Comparison of ENCODE assay signal across 22 cellular contexts in the genomic region with DNA sequence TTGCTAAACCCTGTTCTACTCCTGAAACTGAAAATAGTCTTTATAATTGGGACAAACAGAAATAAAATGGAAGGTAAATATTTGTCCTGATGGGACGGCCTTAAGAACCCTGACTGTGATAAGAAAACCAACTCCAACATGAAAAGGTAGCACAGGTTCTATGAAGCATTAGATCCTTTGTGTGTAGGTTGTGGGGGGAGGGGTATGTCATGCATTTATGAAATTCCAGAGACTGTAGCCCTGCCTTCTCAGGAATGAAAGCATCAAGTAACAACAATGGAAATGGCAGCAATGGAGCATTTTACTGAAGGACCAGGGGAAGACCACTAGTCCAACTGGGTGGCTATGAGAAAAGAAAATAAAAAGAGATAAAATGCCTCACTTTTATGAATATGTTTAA. TPM values are rescaled to one million over a fixed set of nuclear protein-coding genes. Genes with fewer than 3 reads are reported as not detected.
DNase-seq lines count a peak whose midpoint lies in the region; ATAC-seq, FAIRE-seq and TF ChIP-seq lines count a peak whose summit lies in the region.
"Had no signal": no experiment of that assay in that cellular context is flagged by ENCODE, and none has a peak within 500 bp of the region (broad histone marks: within the 10 kb centered on the region; RNA-seq: fewer than 3 reads in every experiment).

No MANE protein-coding gene starts in this region.

- no peak overlapping the region for H2BK120ac ChIP-seq in mesendoderm (ENCODE audit: low read depth, low read length)

- no peak for TF ChIP-seq EP300 in HepG2 (IDR thresholded peaks at IDR 0.05; ENCODE audit: low read depth in 2 of 2, low read length in 2 of 2)
- no peak for TF ChIP-seq EP300 in HepG2 (CRISPR knock-in tag; IDR thresholded peaks at IDR 0.05; ENCODE audit: borderline replicate concordance)
- no peak for TF ChIP-seq EP300 in sigmoid colon (IDR thresholded peaks at IDR 0.05)

- H3K27me3 ChIP-seq in HepG2 (ENCODE audit: control insufficient read depth in 1 of 2, insufficient read depth in 2 of 2, low read length in 2 of 2) = no peaks in the 10 kb centered on the region; a peak in 1 of 5 replicates
- no peaks in the 10 kb centered on the region for H3K27me3 ChIP-seq in right lobe of liver
- H3K27me3 ChIP-seq in mesendoderm (ENCODE audit: insufficient read depth, low read length, poor library complexity) = no peaks in the 10 kb centered on the region
- no peaks in the 10 kb centered on the region for H3K27me3 ChIP-seq in Peyer's patch
- no peaks in the 10 kb centered on the region for H3K27me3 ChIP-seq in sigmoid colon
- H3K27me3 ChIP-seq: BE2C, MG63 had no signal

- no peak overlapping the region for H3K56ac ChIP-seq in mesendoderm (ENCODE audit: low read length)

- TF ChIP-seq RAD21 in HepG2 (CRISPR knock-in tag; IDR thresholded peaks at IDR 0.05) = no peak

- H2AFZ ChIP-seq in HepG2 (ENCODE audit: low read length) = no peak overlapping the region

- BruUV-seq in HepG2 (replicated peaks; lab: Mats Ljungman, UMichigan) = no TSS peak

- FAIRE-seq in HepG2 (lab: Jason Lieb, UNC) = no peak
- FAIRE-seq in kidney (lab: Jason Lieb, UNC) = no peak
- FAIRE-seq: A549 had no signal

- H2BK15ac ChIP-seq in mesendoderm (replicated peaks; ENCODE audit: low read depth) = no peak overlapping the region

- CTCF ChIA-PET in HepG2 (lab: Yijun Ruan, JAX; ENCODE audit: low intra/inter-chr PET ratio, low total read pairs) = no interaction called here

- H3K4me2 ChIP-seq in HepG2 (ENCODE audit: low read depth, low read length) (no peak overlapping the region), mesendoderm (ENCODE audit: low read length) (no peak overlapping the region)
- H3K4me2 ChIP-seq: A549 had no signal

- H3K27ac ChIP-seq in HepG2 (ENCODE audit: extremely low read length, insufficient read depth, low read length) (no peak overlapping the region), right lobe of liver (no peak overlapping the region), mesendoderm (ENCODE audit: low read depth, low read length) (no peak overlapping the region), Peyer's patch (no peak overlapping the region), sigmoid colon (no peak overlapping the region), kidney (ENCODE audit: low read depth in 2 of 2, low read length in 2 of 2) (no peak overlapping the region)
- H3K27ac ChIP-seq: A549 had no signal

- no peak overlapping the region for H4K8ac ChIP-seq in mesendoderm (ENCODE audit: low read depth, low read length)

- DNase-seq in HepG2 (ENCODE audit: low spot score) (peak; percentile 5), right lobe of liver (no peak), NCI-H69 (lab: John Stamatoyannopoulos, UW) (peak; percentile 31), mesendoderm (peak; percentile 49), Peyer's patch (no peak), sigmoid colon (no peak), kidney (no peak)
- DNase-seq: BE2C, EL, GF-D8, HCEC 1CT, MG63, NCI-H1417, NCI-H187 treated with DMSO at 0.1 percent for 48 hours, NCI-H2107, NCI-H2227 treated with DMSO at 0.1 percent for 48 hours, NCI-H524, OCI-M1, Right ventricle myocardium superior had no signal

- no peak overlapping the region for H3K9ac ChIP-seq in HepG2 (ENCODE audit: insufficient read depth, low read depth, low read length)
- H3K9ac ChIP-seq in mesendoderm (ENCODE audit: low read length) = no peak overlapping the region
- no peak overlapping the region for H3K9ac ChIP-seq in kidney (ENCODE audit: low read length in 2 of 2)

- TF ChIP-seq POLR2A in HepG2 (IDR thresholded peaks at IDR 0.05; ENCODE audit: insufficient read depth in 1 of 2, low read depth in 2 of 2, low read length in 2 of 2) = no peak
- no peak for TF ChIP-seq POLR2A in right lobe of liver (IDR thresholded peaks at IDR 0.05)
- no peak for TF ChIP-seq POLR2A in Peyer's patch (IDR thresholded peaks at IDR 0.05)
- TF ChIP-seq POLR2A in sigmoid colon (IDR thresholded peaks at IDR 0.05) = no peak

- WGBS in HepG2 (ENCODE audit: low lambda C conversion rate) = 0% methylated on average over 1 of the region's 1 CpG
- WGBS in right lobe of liver (ENCODE audit: insufficient coverage, low coverage, low lambda C conversion rate, missing lambda C conversion rate) = 33% methylated on average over 1 of the region's 1 CpG
- WGBS in mesendoderm (ENCODE audit: extremely low coverage, insufficient coverage, low lambda C conversion rate) = no CpG with 5 or more reads among the region's 1 CpG
- WGBS in sigmoid colon, 2 donors = 19 to 76% methylated on average over 1 of the region's 1 CpG

- H3K79me2 ChIP-seq in HepG2 (ENCODE audit: insufficient read depth, low read length) = no peaks in the 10 kb centered on the region
- H3K79me2 ChIP-seq in mesendoderm (ENCODE audit: control insufficient read depth, insufficient read depth, low read length) = no peaks in the 10 kb centered on the region

- in situ Hi-C loops in HepG2 (cut with HindIII; ENCODE audit: extremely low pct_ligation_motif_present, low pct_unique_long_range_greater_than_20kb) = no loop called here

- POLR2A ChIA-PET in HepG2 (lab: Yijun Ruan, JAX) = no interaction called here

- H3K4me3 ChIP-seq in HepG2 (replicated peaks in 1 of 3; ENCODE audit: insufficient read depth in 1 of 3, low read depth in 2 of 3, low read length in 3 of 3) (no peak overlapping the region), right lobe of liver (no peak overlapping the region), mesendoderm (ENCODE audit: low read length) (no peak overlapping the region), Peyer's patch (no peak overlapping the region), sigmoid colon (no peak overlapping the region), kidney (ENCODE audit: low read length in 2 of 2) (no peak overlapping the region)
- H3K4me3 ChIP-seq: A549, MG63 had no signal

- no peak overlapping the region for H2AK5ac ChIP-seq in mesendoderm (ENCODE audit: low read length)

- no peaks in the 10 kb centered on the region for H3K9me3 ChIP-seq in HepG2 (ENCODE audit: low read length)
- no peaks in the 10 kb centered on the region for H3K9me3 ChIP-seq in right lobe of liver
- H3K9me3 ChIP-seq in Peyer's patch = no peaks in the 10 kb centered on the region
- H3K9me3 ChIP-seq in sigmoid colon = no peaks in the 10 kb centered on the region
- H3K9me3 ChIP-seq in kidney (ENCODE audit: control insufficient read depth in 1 of 2, low read length in 2 of 2) = no peaks in the 10 kb centered on the region
- H3K9me3 ChIP-seq: A549, BE2C, MG63 had no signal

- H3K36me3 ChIP-seq in HepG2 (replicated peaks in 1 of 2; ENCODE audit: control insufficient read depth in 1 of 2, insufficient read depth in 2 of 2, low read length in 2 of 2) = no peaks in the 10 kb centered on the region
- H3K36me3 ChIP-seq in right lobe of liver = no peaks in the 10 kb centered on the region
- no peaks in the 10 kb centered on the region for H3K36me3 ChIP-seq in mesendoderm (ENCODE audit: control insufficient read depth, insufficient read depth, low read length)
- no peaks in the 10 kb centered on the region for H3K36me3 ChIP-seq in Peyer's patch
- no peaks in the 10 kb centered on the region for H3K36me3 ChIP-seq in sigmoid colon
- no peaks in the 10 kb centered on the region for H3K36me3 ChIP-seq in kidney (ENCODE audit: control insufficient read depth in 1 of 2, insufficient read depth in 2 of 2, low read length in 2 of 2)
- H3K36me3 ChIP-seq: BE2C, MG63 had no signal

- H4K20me1 ChIP-seq in HepG2 (ENCODE audit: insufficient read depth, low read length) = no peaks in the 10 kb centered on the region

- no peaks in the 10 kb centered on the region for H3K4me1 ChIP-seq in HepG2 (ENCODE audit: insufficient read depth, low read length)
- no peaks in the 10 kb centered on the region for H3K4me1 ChIP-seq in right lobe of liver
- H3K4me1 ChIP-seq in mesendoderm (ENCODE audit: control insufficient read depth, low read depth, low read length) = no peaks in the 10 kb centered on the region
- H3K4me1 ChIP-seq in Peyer's patch = no peaks in the 10 kb centered on the region
- no peaks in the 10 kb centered on the region for H3K4me1 ChIP-seq in sigmoid colon
- H3K4me1 ChIP-seq in kidney (ENCODE audit: control insufficient read depth in 1 of 2, insufficient read depth in 1 of 2, low read depth in 1 of 2, low read length in 2 of 2) = no peaks in the 10 kb centered on the region
- H3K4me1 ChIP-seq: A549, BE2C had no signal

- H3K18ac ChIP-seq in mesendoderm (ENCODE audit: low read length) = no peak overlapping the region

- no peak overlapping the region for H2BK5ac ChIP-seq in mesendoderm (ENCODE audit: low read length)

- TF ChIP-seq CTCF in HepG2 (CRISPR knock-in tag; IDR thresholded peaks at IDR 0.05) (no peak), right lobe of liver (IDR thresholded peaks at IDR 0.05) (no peak), Peyer's patch (IDR thresholded peaks at IDR 0.05) (no peak), sigmoid colon (IDR thresholded peaks at IDR 0.05) (no peak), kidney (IDR thresholded peaks at IDR 0.05; ENCODE audit: borderline replicate concordance, extremely low read depth, insufficient read depth) (no peak)

- no peak overlapping the region for H3K23ac ChIP-seq in mesendoderm (ENCODE audit: low read length)

- intact Hi-C loops in HepG2 (cut with micrococcal nuclease; ENCODE audit: unreplicated experiment) = no loop called here
- intact Hi-C loops in right lobe of liver (cut with DNase I) = no loop called here
- intact Hi-C loops in sigmoid colon (cut with DNase I) = no loop called here
- intact Hi-C loops in kidney (cut with DNase I) = no loop called here

- H4K5ac ChIP-seq in mesendoderm (ENCODE audit: low read length) = no peak overlapping the region

- no peaks in the 10 kb centered on the region for H3K79me1 ChIP-seq in mesendoderm (ENCODE audit: low read length)

- ATAC-seq in HepG2 (no peak), right lobe of liver (no peak)
- ATAC-seq: A549 had no signal

- no peak overlapping the region for H3K4ac ChIP-seq in mesendoderm (ENCODE audit: low read depth, low read length)

RNA-seq across cellular contexts. Expression of a gene that starts 23.9 kb away (rescaled TPM):
- total RNA-seq in HepG2 (2016; rRNA removed; fragmentation: Illumina TruSeq; extraction: Trizol) = not detected in 2 replicates
- not detected in 2 replicates for total RNA-seq in HepG2 (2016; cell fraction: cytosol; rRNA removed; fragmentation: Illumina TruSeq; extraction: Trizol; ENCODE audit: low read depth)
- total RNA-seq in HepG2 (2016; cell fraction: insoluble cytoplasmic fraction; rRNA removed; fragmentation: Illumina TruSeq; extraction: Trizol) = not detected in 2 replicates
- total RNA-seq in HepG2 (2016; cell fraction: membrane; rRNA removed; fragmentation: Illumina TruSeq; extraction: Trizol) = not detected in 2 replicates
- total RNA-seq in HepG2 (2016; cell fraction: nucleus; rRNA removed; fragmentation: Illumina TruSeq; extraction: Trizol) = not detected in 2 replicates
- 0.01 TPM in 1 of 2 replicates, not detected in the other for polyA plus RNA-seq in HepG2 (2011; rRNA removed)
- not detected in 2 replicates for polyA plus RNA-seq in HepG2 (2011; cell fraction: cytosol; rRNA removed)
- 0.02 TPM in 1 of 2 replicates, not detected in the other for polyA plus RNA-seq in HepG2 (2011; cell fraction: nucleus; rRNA removed)
- 0.04 TPM in 1 of 2 replicates, not detected in the other for polyA plus RNA-seq in HepG2 (2012)
- polyA plus RNA-seq in HepG2 (2016; cell fraction: cytosol; fragmentation: Illumina TruSeq; extraction: Trizol; ENCODE audit: low read depth) = not detected in 2 replicates
- not detected in 2 replicates for polyA plus RNA-seq in HepG2 (2016; cell fraction: insoluble cytoplasmic fraction; fragmentation: Illumina TruSeq; extraction: Trizol; ENCODE audit: low read depth)
- polyA plus RNA-seq in HepG2 (2016; cell fraction: membrane; fragmentation: Illumina TruSeq; extraction: Trizol; ENCODE audit: low read depth) = not detected in 2 replicates
- not detected in 2 replicates for polyA plus RNA-seq in HepG2 (2016; cell fraction: nucleus; fragmentation: Illumina TruSeq; extraction: Trizol; ENCODE audit: insufficient read depth, low read depth)
- 0.04 TPM in 1 of 2 replicates, not detected in the other for polyA minus RNA-seq in HepG2 (2011; rRNA and poly(A)+ RNA removed; ENCODE audit: low replicate concordance)
- polyA minus RNA-seq in HepG2 (2011; cell fraction: cytosol; rRNA and poly(A)+ RNA removed) = not detected in 2 replicates
- polyA minus RNA-seq in HepG2 (2011; cell fraction: nucleus; rRNA and poly(A)+ RNA removed) = 0.12 and 0.13 TPM in 2 replicates
- total RNA-seq in right lobe of liver = 1 to 10 TPM in 2 of 6 experiments, under 1 TPM in 4; 0.29 to 1.0 (median 0.89) TPM
- 0.34 TPM for polyA plus RNA-seq in mesendoderm (2013, experiment 1 of 2)
- polyA plus RNA-seq in mesendoderm (2013, experiment 2 of 2) = 0.31 TPM
- total RNA-seq in Peyer's patch = 1 to 10 TPM; 3.3 to 5.0 (median 3.4) TPM
- total RNA-seq in sigmoid colon = 1 to 10 TPM; 2.2 to 4.3 (median 3.5) TPM
- polyA plus RNA-seq in sigmoid colon = under 1 TPM; 0.45 to 0.60 (median 0.46) TPM
- total RNA-seq in kidney = 0.63 TPM
- polyA plus RNA-seq in kidney (ENCODE audit: insufficient read depth, low read depth, low replicate concordance) = 0.45 TPM
- total RNA-seq: LHCN-M2, RPMI7951 had no signal

Comparison
In these comparisons a context has a peak if more than half of its experiments do, and no peak if none do; other contexts are left out.
1. DNase-seq: peak in HepG2 (single experiment), NCI-H69 (single experiment) and mesendoderm (single experiment); none in right lobe of liver (0 of 3), Peyer's patch (0 of 3), sigmoid colon (single experiment) and kidney (single experiment).